Comparison of ENCODE assay signal across 19 cellular contexts in the genomic region with DNA sequence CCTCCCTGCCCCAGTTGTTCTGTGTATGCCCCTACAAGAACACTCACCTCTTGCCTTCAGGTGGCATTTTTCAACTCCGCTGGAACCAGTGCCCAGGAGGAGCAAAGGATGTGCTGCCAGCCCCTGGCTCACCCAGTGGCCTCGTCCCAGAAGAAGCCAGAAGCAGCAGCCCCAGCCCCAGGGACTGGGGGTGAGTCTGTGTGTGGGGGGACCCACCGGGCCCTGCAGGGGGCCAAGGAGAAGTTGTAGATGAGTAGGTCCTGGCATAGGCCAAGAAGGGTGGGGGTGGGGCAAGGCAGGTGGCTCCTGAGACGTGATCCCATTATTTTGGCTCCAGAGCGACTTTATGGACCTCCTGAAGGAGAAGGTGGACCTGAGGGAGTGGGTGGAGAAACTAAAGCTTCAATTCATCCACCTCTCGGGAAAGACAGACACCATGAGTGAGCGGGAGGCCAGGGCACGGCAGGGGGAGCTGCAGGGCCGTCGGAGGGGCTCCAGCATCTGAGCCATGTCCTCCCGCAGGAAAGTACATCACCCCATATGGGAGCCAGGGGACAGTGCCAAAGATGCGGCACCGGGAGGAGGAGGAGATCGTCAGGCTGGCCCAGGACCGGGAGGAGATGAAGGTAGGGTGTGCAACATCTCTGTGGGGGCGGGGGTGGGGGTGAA. TPM values are rescaled to one million over a fixed set of nuclear protein-coding genes. Genes with fewer than 3 reads are reported as not detected.
DNase-seq lines count a peak whose midpoint lies in the region; ATAC-seq and TF ChIP-seq lines count a peak whose summit lies in the region.
"Had no signal": no experiment of that assay in that cellular context is flagged by ENCODE, and none has a peak within 500 bp of the region (broad histone marks: within the 10 kb centered on the region; RNA-seq: fewer than 3 reads in every experiment).

No MANE protein-coding gene starts in this region.

- no peaks in the 10 kb centered on the region for H4K20me1 ChIP-seq in H9 (ENCODE audit: control insufficient read depth, insufficient read depth, insufficient read length)

- no peak overlapping the region for H2AFZ ChIP-seq in H9 (ENCODE audit: low read length)

- no peak overlapping the region for H4K91ac ChIP-seq in H9 (ENCODE audit: insufficient read length, low read depth, low read length)

- H3K9me3 ChIP-seq in H9 (ENCODE audit: control insufficient read depth, low read depth, low read length), result no peaks in the 10 kb centered on the region
- H3K9me3 ChIP-seq: adrenal gland, esophagus muscularis mucosa, ovary, stomach had no signal

- H3K27ac Mint-ChIP-seq in H9 (peak overlapping the region in 1 of 3 experiments; percentile 82; a peak in 3 of 7 replicates), WTC11 (peak overlapping the region; percentile 82; the same call in 1 of the 2 replicates)
- H3K27ac Mint-ChIP-seq: activated CD4-positive, alpha-beta memory T cell treated with anti-CD3 and anti-CD28 coated beads for 36 hours; dendritic cell treated with granulocyte-macrophage colony-stimulating factor and Interleukin-4, amounts not matched to agents 40 ng/mL and 50 ng/mL, for 4 days had no signal

- H4K8ac ChIP-seq in H9 (replicated peaks; ENCODE audit: insufficient read length, low read depth, low read length), result no peak overlapping the region

- H3K36me3 Mint-ChIP-seq in H9 (ENCODE audit: insufficient read depth in 1 of 3, low read depth in 3 of 3) (no peaks in the 10 kb centered on the region), WTC11 (no peaks in the 10 kb centered on the region)
- H3K36me3 Mint-ChIP-seq: activated CD4-positive, alpha-beta memory T cell treated with anti-CD3 and anti-CD28 coated beads for 36 hours had no signal

- H3K27me3 Mint-ChIP-seq in H9 (ENCODE audit: low read depth) (no peaks in the 10 kb centered on the region), WTC11 (ENCODE audit: low read depth) (no peaks in the 10 kb centered on the region)
- H3K27me3 Mint-ChIP-seq: activated CD4-positive, alpha-beta memory T cell treated with anti-CD3 and anti-CD28 coated beads for 36 hours had no signal

- no peak overlapping the region for H4K5ac ChIP-seq in H9 (ENCODE audit: insufficient read length, low read depth, low read length)

- no peak overlapping the region for H2BK15ac ChIP-seq in H9 (ENCODE audit: low read depth, low read length)

- no peak overlapping the region for H3K27ac ChIP-seq in H9 (ENCODE audit: insufficient read length, low read depth, low read length)
- H3K27ac ChIP-seq: adrenal gland, esophagus muscularis mucosa, ovary had no signal

- no peak overlapping the region for H3T11ph ChIP-seq in H9 (ENCODE audit: low read length)

- DNase-seq in COR-L47 (lab: John Stamatoyannopoulos, UW) (peak; percentile 77), H9 (peak; percentile 46), WTC11 (ENCODE audit: low spot score) (peak; percentile 33), kidney epithelial cell (ENCODE audit: low read depth) (no peak), NAMALWA (ENCODE audit: low spot score) (no peak), KG1 (lab: John Stamatoyannopoulos, UW) (no peak)
- DNase-seq in activated CD4-positive, alpha-beta T cell treated with anti-CD3 and anti-CD28 coated beads, Interleukin-2, amount 50 U/mL, for 1 hour, result no peak
- DNase-seq: activated CD4-positive, alpha-beta memory T cell treated with anti-CD3 and anti-CD28 coated beads for 36 hours; adrenal gland; EL; KBM-7; NCI-H774; ovary; stomach; T-helper 9 cell had no signal

- no peak overlapping the region for H2BK120ac ChIP-seq in H9 (ENCODE audit: low read depth, low read length, poor library complexity, severe bottlenecking)

- no peaks in the 10 kb centered on the region for H3K23me2 ChIP-seq in H9 (ENCODE audit: insufficient read length, low read depth, low read length, poor library complexity, severe bottlenecking)

- H3K9me3 Mint-ChIP-seq in H9 (no peaks in the 10 kb centered on the region), WTC11 (no peaks in the 10 kb centered on the region)
- H3K9me3 Mint-ChIP-seq: activated CD4-positive, alpha-beta memory T cell treated with anti-CD3 and anti-CD28 coated beads for 36 hours; dendritic cell treated with granulocyte-macrophage colony-stimulating factor and Interleukin-4, amounts not matched to agents 40 ng/mL and 50 ng/mL, for 4 days had no signal

- H3K4me1 Mint-ChIP-seq in H9 (peaks cover 21 to 22% of the 10 kb centered on the region in 2 experiments), WTC11 (peaks cover 24% of the 10 kb centered on the region)

- no peak overlapping the region for H3K9ac ChIP-seq in H9 (ENCODE audit: extremely low read depth, insufficient read length, low read length)

- POLR2A ChIA-PET in WTC11 (lab: Charles Lee), result no interaction called here

- H3K23ac ChIP-seq in H9 (ENCODE audit: insufficient read length, low read depth, low read length), result no peak overlapping the region

- H3K4me1 ChIP-seq in H9 (ENCODE audit: insufficient read depth, low read length), result no peaks in the 10 kb centered on the region; the same call in 1 of the 2 replicates
- H3K4me1 ChIP-seq: adrenal gland had no signal

- no peaks in the 10 kb centered on the region for H3K79me1 ChIP-seq in H9 (ENCODE audit: insufficient read depth, low read depth, low read length, poor library complexity, severe bottlenecking)

- peak; percentile 39 for ATAC-seq in WTC11
- ATAC-seq: GM12878, Right ventricle myocardium inferior had no signal

- H3K4me3 Mint-ChIP-seq in H9, result peak overlapping the region in 1 of 2 experiments; percentile 42; a peak in 2 of 5 replicates
- H3K4me3 Mint-ChIP-seq in WTC11, result no peak overlapping the region
- H3K4me3 Mint-ChIP-seq: activated CD4-positive, alpha-beta memory T cell treated with anti-CD3 and anti-CD28 coated beads for 36 hours; dendritic cell treated with granulocyte-macrophage colony-stimulating factor and Interleukin-4, amounts not matched to agents 40 ng/mL and 50 ng/mL, for 4 days had no signal

- no peaks in the 10 kb centered on the region for H3K79me2 ChIP-seq in H9 (ENCODE audit: insufficient read depth, low read length)

- no peak overlapping the region for H3K4me3 ChIP-seq in kidney epithelial cell (ENCODE audit: low read depth, low read length)
- H3K4me3 ChIP-seq: adrenal gland, esophagus muscularis mucosa, GM12878, ovary had no signal

- no peak overlapping the region for H2BK20ac ChIP-seq in H9 (ENCODE audit: low read depth, low read length, poor library complexity, severe bottlenecking)

- no peak overlapping the region for H3K18ac ChIP-seq in H9 (ENCODE audit: insufficient read length, low read depth, low read length)

- no peak overlapping the region for H3K56ac ChIP-seq in H9 (ENCODE audit: insufficient read length, low read depth, low read length)

- H3K4ac ChIP-seq in H9 (ENCODE audit: low read depth, low read length), result no peak overlapping the region

- no peak overlapping the region for H2BK5ac ChIP-seq in H9 (ENCODE audit: insufficient read length, low read length)

- no peak overlapping the region for H2AK5ac ChIP-seq in H9 (ENCODE audit: insufficient read length, low read length)

- CTCF ChIA-PET in WTC11 (lab: Charles Lee), result interaction anchor here (0.6 to 6.7 kb wide), 4 partner anchors 21 to 534 kb away, joined by 4 to 68 read pairs (median 6); no protein-coding TSS in a partner anchor

- no peak overlapping the region for H2BK12ac ChIP-seq in H9 (ENCODE audit: insufficient read length, low read depth, low read length)

- no peaks in the 10 kb centered on the region for H3K36me3 ChIP-seq in kidney epithelial cell (ENCODE audit: control insufficient read depth, insufficient read depth, low read length)
- H3K36me3 ChIP-seq: adrenal gland, esophagus muscularis mucosa, ovary, stomach had no signal

- H3K27me3 ChIP-seq in H9 (ENCODE audit: insufficient read depth, low read length) (no peaks in the 10 kb centered on the region), kidney epithelial cell (ENCODE audit: control insufficient read depth, insufficient read depth, low read length) (peaks cover 10% of the 10 kb centered on the region)
- H3K27me3 ChIP-seq: adrenal gland, ovary, stomach had no signal

- H3K4me2 ChIP-seq in H9 (ENCODE audit: insufficient read depth, insufficient read length, low read length), result no peak overlapping the region

- WGBS in H9 (ENCODE audit: extremely low coverage, insufficient read length, low lambda C conversion rate), result no CpG with 5 or more reads among the region's 16 CpGs

- TF ChIP-seq CTCF in H9 (conservative IDR thresholded peaks at IDR 0.05) (peak; percentile 46; the same call in 2 of the 3 replicates), WTC11 (IDR thresholded peaks at IDR 0.05) (no peak), kidney epithelial cell (IDR thresholded peaks at IDR 0.05; ENCODE audit: insufficient read depth, low read length, poor library complexity, severe bottlenecking) (peak; percentile 10)

- H3K14ac ChIP-seq in H9 (ENCODE audit: insufficient read depth, low read length), result no peak overlapping the region; the same call in 1 of the 2 replicates

TF ChIP-seq in WTC11, 78 proteins besides CTCF, POLR2A, EP300 and RAD21 (continues in another document):
- TF ChIP-seq FOXJ3 (CRISPR knock-in tag; IDR thresholded peaks at IDR 0.05; ENCODE audit: borderline replicate concordance) (no peak), TCF7 (CRISPR knock-in tag; IDR thresholded peaks at IDR 0.05; ENCODE audit: low read depth) (no peak)
- TF ChIP-seq, protein P1, sequence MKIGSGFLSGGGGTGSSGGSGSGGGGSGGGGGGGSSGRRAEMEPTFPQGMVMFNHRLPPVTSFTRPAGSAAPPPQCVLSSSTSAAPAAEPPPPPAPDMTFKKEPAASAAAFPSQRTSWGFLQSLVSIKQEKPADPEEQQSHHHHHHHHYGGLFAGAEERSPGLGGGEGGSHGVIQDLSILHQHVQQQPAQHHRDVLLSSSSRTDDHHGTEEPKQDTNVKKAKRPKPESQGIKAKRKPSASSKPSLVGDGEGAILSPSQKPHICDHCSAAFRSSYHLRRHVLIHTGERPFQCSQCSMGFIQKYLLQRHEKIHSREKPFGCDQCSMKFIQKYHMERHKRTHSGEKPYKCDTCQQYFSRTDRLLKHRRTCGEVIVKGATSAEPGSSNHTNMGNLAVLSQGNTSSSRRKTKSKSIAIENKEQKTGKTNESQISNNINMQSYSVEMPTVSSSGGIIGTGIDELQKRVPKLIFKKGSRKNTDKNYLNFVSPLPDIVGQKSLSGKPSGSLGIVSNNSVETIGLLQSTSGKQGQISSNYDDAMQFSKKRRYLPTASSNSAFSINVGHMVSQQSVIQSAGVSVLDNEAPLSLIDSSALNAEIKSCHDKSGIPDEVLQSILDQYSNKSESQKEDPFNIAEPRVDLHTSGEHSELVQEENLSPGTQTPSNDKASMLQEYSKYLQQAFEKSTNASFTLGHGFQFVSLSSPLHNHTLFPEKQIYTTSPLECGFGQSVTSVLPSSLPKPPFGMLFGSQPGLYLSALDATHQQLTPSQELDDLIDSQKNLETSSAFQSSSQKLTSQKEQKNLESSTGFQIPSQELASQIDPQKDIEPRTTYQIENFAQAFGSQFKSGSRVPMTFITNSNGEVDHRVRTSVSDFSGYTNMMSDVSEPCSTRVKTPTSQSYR (CRISPR knock-in tag; IDR thresholded peaks at IDR 0.05), result no peak

RNA-seq across cellular contexts. Expression of gene NGRN, which starts 29.3 kb away (rescaled TPM):
- 79.2 and 80.2 TPM in 2 replicates for total RNA-seq in H9 (2021)
- 77.8 to 88.5 TPM (median 88.1 TPM) in 3 replicates for total RNA-seq in WTC11 (2021)
- total RNA-seq in kidney epithelial cell, result 124 and 139 TPM in 2 replicates

RNA-seq across cellular contexts. Expression of gene TTLL13, which starts 45.4 kb away (rescaled TPM):
- total RNA-seq in H9 (2021) (not detected in 2 replicates), WTC11 (2021) (0.18 to 0.76 TPM (median 0.48 TPM) in 3 replicates), kidney epithelial cell (0.41 TPM in 1 of 2 replicates, not detected in the other)
- total RNA-seq: Right ventricle myocardium inferior, stomach had no signal

RNA-seq across cellular contexts. Expression of gene ZNF774, which starts 57.3 kb away (rescaled TPM):
- total RNA-seq in H9 (2021) (1.0 and 2.5 TPM in 2 replicates), WTC11 (2021) (2.6 to 3.6 TPM (median 2.9 TPM) in 3 replicates), kidney epithelial cell (2.0 and 4.0 TPM in 2 replicates)

Comparison
In these comparisons a context has a peak if more than half of its experiments do, and no peak if none do; other contexts are left out.
1. DNase-seq: peak in COR-L47 (single experiment), H9 (single experiment) and WTC11 (single experiment); none in kidney epithelial cell (single experiment), activated CD4-positive, alpha-beta T cell treated with anti-CD3 and anti-CD28 coated beads, Interleukin-2, amount 50 U/mL, for 1 hour (single experiment), NAMALWA (single experiment) and KG1 (single experiment).